ENCODE assay signal across 1 cellular context in the genomic region with DNA sequence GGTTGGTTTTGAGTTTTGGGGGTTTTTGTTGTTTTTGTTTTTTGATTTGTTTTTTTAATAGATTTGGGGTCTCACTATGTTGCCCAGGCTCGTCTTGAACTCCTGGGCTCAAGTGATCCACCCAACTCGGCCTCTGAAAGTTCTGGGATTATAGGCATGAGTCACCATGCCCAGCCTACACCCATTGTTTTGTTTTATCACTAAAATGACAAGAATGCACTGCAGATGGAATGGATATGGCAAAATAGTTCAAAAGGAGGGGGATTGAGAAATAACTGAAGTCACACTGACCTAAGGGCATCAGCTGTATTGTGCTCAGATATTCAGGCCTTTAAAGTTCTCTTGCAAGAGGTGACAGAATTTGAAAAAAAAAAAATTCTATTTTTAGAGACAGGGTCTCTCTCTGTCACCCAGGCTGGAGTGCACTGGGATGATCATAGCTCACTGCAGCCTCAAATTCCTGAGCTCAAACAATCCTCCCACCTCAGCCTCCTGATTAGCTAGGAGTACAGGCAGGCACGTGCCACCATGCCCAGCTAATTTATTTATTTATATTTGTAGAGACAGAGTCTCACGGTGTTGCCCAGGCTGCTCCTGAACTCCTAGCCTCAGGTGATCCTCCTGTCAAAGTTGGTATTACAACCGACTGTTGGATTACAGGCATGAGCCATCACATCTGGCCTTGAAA.
TF ChIP-seq lines count a peak whose summit lies in the region.

No MANE protein-coding gene starts in this region.

TF ChIP-seq in K562, 482 proteins besides CTCF, POLR2A, EP300 and RAD21:
- TF ChIP-seq, protein P1, sequence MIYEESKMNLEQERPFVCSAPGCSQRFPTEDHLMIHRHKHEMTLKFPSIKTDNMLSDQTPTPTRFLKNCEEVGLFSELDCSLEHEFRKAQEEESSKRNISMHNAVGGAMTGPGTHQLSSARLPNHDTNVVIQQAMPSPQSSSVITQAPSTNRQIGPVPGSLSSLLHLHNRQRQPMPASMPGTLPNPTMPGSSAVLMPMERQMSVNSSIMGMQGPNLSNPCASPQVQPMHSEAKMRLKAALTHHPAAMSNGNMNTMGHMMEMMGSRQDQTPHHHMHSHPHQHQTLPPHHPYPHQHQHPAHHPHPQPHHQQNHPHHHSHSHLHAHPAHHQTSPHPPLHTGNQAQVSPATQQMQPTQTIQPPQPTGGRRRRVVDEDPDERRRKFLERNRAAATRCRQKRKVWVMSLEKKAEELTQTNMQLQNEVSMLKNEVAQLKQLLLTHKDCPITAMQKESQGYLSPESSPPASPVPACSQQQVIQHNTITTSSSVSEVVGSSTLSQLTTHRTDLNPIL (CRISPR knock-in tag; IDR thresholded peaks at IDR 0.05) = no peak
- TF ChIP-seq DPF2 (IDR thresholded peaks at IDR 0.05) = 0 out of 2 replicates have a peak, but pooled peaks have one; percentile 44
- no peak for TF ChIP-seq HMG20A (CRISPR knock-in tag; conservative IDR thresholded peaks at IDR 0.05)
- TF ChIP-seq SREBF1 (IDR thresholded peaks at IDR 0.05; ENCODE audit: borderline replicate concordance, low read depth, low read length) = no peak
- TF ChIP-seq, protein P2, sequence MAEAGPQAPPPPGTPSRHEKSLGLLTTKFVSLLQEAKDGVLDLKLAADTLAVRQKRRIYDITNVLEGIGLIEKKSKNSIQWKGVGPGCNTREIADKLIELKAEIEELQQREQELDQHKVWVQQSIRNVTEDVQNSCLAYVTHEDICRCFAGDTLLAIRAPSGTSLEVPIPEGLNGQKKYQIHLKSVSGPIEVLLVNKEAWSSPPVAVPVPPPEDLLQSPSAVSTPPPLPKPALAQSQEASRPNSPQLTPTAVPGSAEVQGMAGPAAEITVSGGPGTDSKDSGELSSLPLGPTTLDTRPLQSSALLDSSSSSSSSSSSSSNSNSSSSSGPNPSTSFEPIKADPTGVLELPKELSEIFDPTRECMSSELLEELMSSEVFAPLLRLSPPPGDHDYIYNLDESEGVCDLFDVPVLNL (CRISPR knock-in tag; IDR thresholded peaks at IDR 0.05; ENCODE audit: low read depth) = no peak
- TF ChIP-seq FOXP1 (CRISPR knock-in tag; IDR thresholded peaks at IDR 0.05) = no peak
- TF ChIP-seq PURB (CRISPR knock-in tag; IDR thresholded peaks at IDR 0.05; ENCODE audit: low read depth) = no peak
- TF ChIP-seq, protein P3, sequence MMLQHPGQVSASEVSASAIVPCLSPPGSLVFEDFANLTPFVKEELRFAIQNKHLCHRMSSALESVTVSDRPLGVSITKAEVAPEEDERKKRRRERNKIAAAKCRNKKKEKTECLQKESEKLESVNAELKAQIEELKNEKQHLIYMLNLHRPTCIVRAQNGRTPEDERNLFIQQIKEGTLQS (IDR thresholded peaks at IDR 0.05) = peak; percentile 50; the same call in 1 of the 2 replicates
- TF ChIP-seq, protein P3 (CRISPR knock-in tag; conservative IDR thresholded peaks at IDR 0.05) = no peak
- TF ChIP-seq TGIF2 (CRISPR knock-in tag; IDR thresholded peaks at IDR 0.05) = no peak
- no peak for TF ChIP-seq EWSR1 (IDR thresholded peaks at IDR 0.05; ENCODE audit: borderline replicate concordance, low read depth, partially characterized antibody)
- TF ChIP-seq U2AF1 (optimal IDR thresholded peaks at IDR 0.05; ENCODE audit: low read depth, low read length) = no peak
- TF ChIP-seq ZNF121 (CRISPR knock-in tag; conservative IDR thresholded peaks at IDR 0.05) = peak; percentile 89
- no peak for TF ChIP-seq DNMT1 (IDR thresholded peaks at IDR 0.05)
- no peak for TF ChIP-seq SIN3B (IDR thresholded peaks at IDR 0.05; ENCODE audit: low read depth)
- TF ChIP-seq NFE2 (IDR thresholded peaks at IDR 0.05; ENCODE audit: low read depth) = no peak
- TF ChIP-seq KLF13 (tag; IDR thresholded peaks at IDR 0.05; ENCODE audit: borderline replicate concordance, low read depth) = no peak
- TF ChIP-seq ETV1 (tag; conservative IDR thresholded peaks at IDR 0.05; ENCODE audit: low read depth) = no peak
- TF ChIP-seq SOX6 (IDR thresholded peaks at IDR 0.05) = peak; percentile 86
- peak; percentile 69 for TF ChIP-seq FOSL1 (tag; conservative IDR thresholded peaks at IDR 0.05)
- TF ChIP-seq, protein P4, sequence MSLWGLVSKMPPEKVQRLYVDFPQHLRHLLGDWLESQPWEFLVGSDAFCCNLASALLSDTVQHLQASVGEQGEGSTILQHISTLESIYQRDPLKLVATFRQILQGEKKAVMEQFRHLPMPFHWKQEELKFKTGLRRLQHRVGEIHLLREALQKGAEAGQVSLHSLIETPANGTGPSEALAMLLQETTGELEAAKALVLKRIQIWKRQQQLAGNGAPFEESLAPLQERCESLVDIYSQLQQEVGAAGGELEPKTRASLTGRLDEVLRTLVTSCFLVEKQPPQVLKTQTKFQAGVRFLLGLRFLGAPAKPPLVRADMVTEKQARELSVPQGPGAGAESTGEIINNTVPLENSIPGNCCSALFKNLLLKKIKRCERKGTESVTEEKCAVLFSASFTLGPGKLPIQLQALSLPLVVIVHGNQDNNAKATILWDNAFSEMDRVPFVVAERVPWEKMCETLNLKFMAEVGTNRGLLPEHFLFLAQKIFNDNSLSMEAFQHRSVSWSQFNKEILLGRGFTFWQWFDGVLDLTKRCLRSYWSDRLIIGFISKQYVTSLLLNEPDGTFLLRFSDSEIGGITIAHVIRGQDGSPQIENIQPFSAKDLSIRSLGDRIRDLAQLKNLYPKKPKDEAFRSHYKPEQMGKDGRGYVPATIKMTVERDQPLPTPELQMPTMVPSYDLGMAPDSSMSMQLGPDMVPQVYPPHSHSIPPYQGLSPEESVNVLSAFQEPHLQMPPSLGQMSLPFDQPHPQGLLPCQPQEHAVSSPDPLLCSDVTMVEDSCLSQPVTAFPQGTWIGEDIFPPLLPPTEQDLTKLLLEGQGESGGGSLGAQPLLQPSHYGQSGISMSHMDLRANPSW (CRISPR knock-in tag; IDR thresholded peaks at IDR 0.05) = no peak
- no peak for TF ChIP-seq JUNB (CRISPR knock-in tag; conservative IDR thresholded peaks at IDR 0.05)
- TF ChIP-seq POLR2H (tag; IDR thresholded peaks at IDR 0.05; ENCODE audit: low read depth) = no peak
- no peak for TF ChIP-seq HOXB6 (CRISPR knock-in tag; IDR thresholded peaks at IDR 0.05; ENCODE audit: borderline replicate concordance)
- TF ChIP-seq, protein P5, sequence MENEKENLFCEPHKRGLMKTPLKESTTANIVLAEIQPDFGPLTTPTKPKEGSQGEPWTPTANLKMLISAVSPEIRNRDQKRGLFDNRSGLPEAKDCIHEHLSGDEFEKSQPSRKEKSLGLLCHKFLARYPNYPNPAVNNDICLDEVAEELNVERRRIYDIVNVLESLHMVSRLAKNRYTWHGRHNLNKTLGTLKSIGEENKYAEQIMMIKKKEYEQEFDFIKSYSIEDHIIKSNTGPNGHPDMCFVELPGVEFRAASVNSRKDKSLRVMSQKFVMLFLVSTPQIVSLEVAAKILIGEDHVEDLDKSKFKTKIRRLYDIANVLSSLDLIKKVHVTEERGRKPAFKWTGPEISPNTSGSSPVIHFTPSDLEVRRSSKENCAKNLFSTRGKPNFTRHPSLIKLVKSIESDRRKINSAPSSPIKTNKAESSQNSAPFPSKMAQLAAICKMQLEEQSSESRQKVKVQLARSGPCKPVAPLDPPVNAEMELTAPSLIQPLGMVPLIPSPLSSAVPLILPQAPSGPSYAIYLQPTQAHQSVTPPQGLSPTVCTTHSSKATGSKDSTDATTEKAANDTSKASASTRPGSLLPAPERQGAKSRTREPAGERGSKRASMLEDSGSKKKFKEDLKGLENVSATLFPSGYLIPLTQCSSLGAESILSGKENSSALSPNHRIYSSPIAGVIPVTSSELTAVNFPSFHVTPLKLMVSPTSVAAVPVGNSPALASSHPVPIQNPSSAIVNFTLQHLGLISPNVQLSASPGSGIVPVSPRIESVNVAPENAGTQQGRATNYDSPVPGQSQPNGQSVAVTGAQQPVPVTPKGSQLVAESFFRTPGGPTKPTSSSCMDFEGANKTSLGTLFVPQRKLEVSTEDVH (IDR thresholded peaks at IDR 0.05; ENCODE audit: low read depth, partially characterized antibody) = no peak
- no peak for TF ChIP-seq L3MBTL2 (IDR thresholded peaks at IDR 0.05)
- no peak for TF ChIP-seq GABPB1 (CRISPR knock-in tag; IDR thresholded peaks at IDR 0.05)
- TF ChIP-seq ARHGAP35 (IDR thresholded peaks at IDR 0.05; ENCODE audit: partially characterized antibody) = no peak
- peak; percentile 34; the same call in 1 of the 2 replicates for TF ChIP-seq JUND (IDR thresholded peaks at IDR 0.05; ENCODE audit: borderline replicate concordance, low read depth, low read length)
- peak; percentile 58; the same call in 1 of the 3 replicates for TF ChIP-seq JUND (tag; IDR thresholded peaks at IDR 0.05; ENCODE audit: borderline replicate concordance, low read depth, low read length)
- TF ChIP-seq ZNF143 (CRISPR knock-in tag; IDR thresholded peaks at IDR 0.05) = no peak
- no peak for TF ChIP-seq JUN (IDR thresholded peaks at IDR 0.05; ENCODE audit: borderline replicate concordance, low read depth, low read length)
- TF ChIP-seq JUN (CRISPR knock-in tag; IDR thresholded peaks at IDR 0.05; ENCODE audit: borderline replicate concordance) = no peak
- TF ChIP-seq FOXJ2 (tag; IDR thresholded peaks at IDR 0.05) = no peak
- no peak for TF ChIP-seq NCOA1 (IDR thresholded peaks at IDR 0.05; ENCODE audit: low read depth)
- TF ChIP-seq, protein P6, sequence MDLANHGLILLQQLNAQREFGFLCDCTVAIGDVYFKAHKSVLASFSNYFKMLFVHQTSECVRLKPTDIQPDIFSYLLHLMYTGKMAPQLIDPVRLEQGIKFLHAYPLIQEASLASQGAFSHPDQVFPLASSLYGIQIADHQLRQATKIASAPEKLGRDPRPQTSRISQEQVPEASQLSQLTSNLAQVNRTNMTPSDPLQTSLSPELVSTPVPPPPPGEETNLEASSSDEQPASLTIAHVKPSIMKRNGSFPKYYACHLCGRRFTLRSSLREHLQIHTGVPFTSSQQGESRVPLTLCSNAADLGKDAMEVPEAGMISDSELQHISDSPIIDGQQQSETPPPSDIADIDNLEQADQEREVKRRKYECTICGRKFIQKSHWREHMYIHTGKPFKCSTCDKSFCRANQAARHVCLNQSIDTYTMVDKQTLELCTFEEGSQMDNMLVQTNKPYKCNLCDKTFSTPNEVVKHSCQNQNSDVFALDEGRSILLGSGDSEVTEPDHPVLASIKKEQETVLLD (IDR thresholded peaks at IDR 0.05) = no peak
- TF ChIP-seq, protein P7, sequence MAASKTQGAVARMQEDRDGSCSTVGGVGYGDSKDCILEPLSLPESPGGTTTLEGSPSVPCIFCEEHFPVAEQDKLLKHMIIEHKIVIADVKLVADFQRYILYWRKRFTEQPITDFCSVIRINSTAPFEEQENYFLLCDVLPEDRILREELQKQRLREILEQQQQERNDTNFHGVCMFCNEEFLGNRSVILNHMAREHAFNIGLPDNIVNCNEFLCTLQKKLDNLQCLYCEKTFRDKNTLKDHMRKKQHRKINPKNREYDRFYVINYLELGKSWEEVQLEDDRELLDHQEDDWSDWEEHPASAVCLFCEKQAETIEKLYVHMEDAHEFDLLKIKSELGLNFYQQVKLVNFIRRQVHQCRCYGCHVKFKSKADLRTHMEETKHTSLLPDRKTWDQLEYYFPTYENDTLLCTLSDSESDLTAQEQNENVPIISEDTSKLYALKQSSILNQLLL (CRISPR knock-in tag; IDR thresholded peaks at IDR 0.05; ENCODE audit: borderline replicate concordance) = no peak
- TF ChIP-seq BCL6 (CRISPR knock-in tag; IDR thresholded peaks at IDR 0.05) = no peak
- TF ChIP-seq SMAD2 (IDR thresholded peaks at IDR 0.05; ENCODE audit: low read depth, low read length) = no peak
- no peak for TF ChIP-seq MYNN (IDR thresholded peaks at IDR 0.05)
- TF ChIP-seq MYNN (CRISPR knock-in tag; IDR thresholded peaks at IDR 0.05) = no peak
- no peak for TF ChIP-seq YY1 (IDR thresholded peaks at IDR 0.05; ENCODE audit: borderline replicate concordance in 1 of 3, control insufficient read depth in 1 of 3, extremely low read depth in 1 of 3, insufficient read depth in 3 of 3, insufficient read length in 1 of 3, insufficient replicate concordance in 2 of 3, low read depth in 1 of 3, low read length in 2 of 3)
- no peak for TF ChIP-seq SIRT6 (IDR thresholded peaks at IDR 0.05; ENCODE audit: low read depth, low read length)
- no peak for TF ChIP-seq FOXA3 (CRISPR knock-in tag; conservative IDR thresholded peaks at IDR 0.05 in 1 of 2, IDR thresholded peaks at IDR 0.05 in 1 of 2)
- no peak for TF ChIP-seq FOXK2 (conservative IDR thresholded peaks at IDR 0.05 in 1 of 2, IDR thresholded peaks at IDR 0.05 in 1 of 2; ENCODE audit: low read depth in 2 of 2)
- TF ChIP-seq MCM7 (IDR thresholded peaks at IDR 0.05) = no peak
- no peak for TF ChIP-seq KLF10 (CRISPR knock-in tag; IDR thresholded peaks at IDR 0.05)
- TF ChIP-seq CEBPB (tag; IDR thresholded peaks at IDR 0.05) = peak; percentile 52
